In genomic region chr17:4657678-4658077, GRCh38 we compare ENCODE assay signal across 13 cellular contexts. TPM values are rescaled to one million over a fixed set of nuclear protein-coding genes. Genes with fewer than 3 reads are reported as not detected.
"Had no signal": no experiment of that assay in that cellular context is flagged by ENCODE, and none has a peak within 500 bp of the region (broad histone marks: within the 10 kb centered on the region; RNA-seq: fewer than 3 reads in every experiment).

No MANE protein-coding gene starts in this region.

- DNase-seq: amygdala, gastrocnemius medialis, hypothalamus, left cardiac atrium, right cardiac atrium, small intestine had no signal

- ATAC-seq: gastrocnemius medialis; naive thymus-derived CD4-positive, alpha-beta T cell; right cardiac atrium had no signal

- H3K4me3 ChIP-seq: lung, SJCRH30, tibial nerve had no signal

- H3K9me3 ChIP-seq: gastrocnemius medialis, neutrophil, SJCRH30, tibial nerve had no signal

- H3K27me3 Mint-ChIP-seq: activated naive CD4-positive, alpha-beta T cell treated with anti-CD3 and anti-CD28 coated beads, Interleukin-2, amount 50 U/mL, for 24 hours had no signal

- H3K36me3 Mint-ChIP-seq: activated naive CD4-positive, alpha-beta T cell treated with anti-CD3 and anti-CD28 coated beads, Interleukin-2, amount 50 U/mL, for 24 hours; naive thymus-derived CD4-positive, alpha-beta T cell had no signal

- H3K27ac ChIP-seq: gastrocnemius medialis, neutrophil, SJCRH30, tibial nerve had no signal

- H3K27ac Mint-ChIP-seq: activated CD4-positive, alpha-beta memory T cell treated with anti-CD3 and anti-CD28 coated beads, Interleukin-2, amount 10 ng/mL, durations not matched to agents 7 days and 5 days; activated naive CD4-positive, alpha-beta T cell treated with anti-CD3 and anti-CD28 coated beads, Interleukin-2, amount 50 U/mL, for 24 hours had no signal

- H3K4me1 Mint-ChIP-seq: activated naive CD4-positive, alpha-beta T cell treated with anti-CD3 and anti-CD28 coated beads, Interleukin-2, amount 50 U/mL, for 24 hours had no signal

- H3K4me1 ChIP-seq: gastrocnemius medialis, SJCRH30, tibial nerve had no signal

- H3K9me3 Mint-ChIP-seq: activated CD4-positive, alpha-beta memory T cell treated with anti-CD3 and anti-CD28 coated beads, Interleukin-2, amount 10 ng/mL, durations not matched to agents 7 days and 5 days; activated naive CD4-positive, alpha-beta T cell treated with anti-CD3 and anti-CD28 coated beads, Interleukin-2, amount 50 U/mL, for 24 hours; naive thymus-derived CD4-positive, alpha-beta T cell had no signal

- H3K36me3 ChIP-seq: gastrocnemius medialis, neutrophil, SJCRH30, tibial nerve had no signal

- H3K4me3 Mint-ChIP-seq: activated CD4-positive, alpha-beta memory T cell treated with anti-CD3 and anti-CD28 coated beads, Interleukin-2, amount 10 ng/mL, durations not matched to agents 7 days and 5 days; activated naive CD4-positive, alpha-beta T cell treated with anti-CD3 and anti-CD28 coated beads, Interleukin-2, amount 50 U/mL, for 24 hours; naive thymus-derived CD4-positive, alpha-beta T cell had no signal

RNA-seq across cellular contexts. Expression of gene ALOX15, which starts 16.2 kb away (rescaled TPM):
- polyA plus RNA-seq: naive thymus-derived CD4-positive, alpha-beta T cell had no signal
